8 cellular contexts compared by ENCODE assay signal in the genomic region with DNA sequence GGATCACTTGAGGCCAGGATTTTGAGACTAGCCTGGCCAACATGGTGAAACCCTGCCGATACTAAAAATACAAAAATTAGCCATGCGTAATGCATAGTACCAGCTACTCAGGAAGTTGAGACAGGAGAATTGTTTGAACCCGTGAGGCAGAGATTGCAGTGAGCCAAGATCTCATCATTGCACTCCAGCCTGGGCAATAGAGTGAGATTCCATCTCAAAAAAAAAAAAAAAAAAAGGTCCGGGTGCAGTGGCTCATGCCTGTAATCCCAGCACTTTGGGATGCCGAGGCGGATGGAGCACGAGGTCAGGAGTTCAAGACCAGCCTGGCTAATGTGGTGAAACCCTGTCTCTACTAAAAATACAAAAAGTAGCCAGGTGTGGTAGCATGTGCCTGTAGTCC. TPM values are rescaled to one million over a fixed set of nuclear protein-coding genes. Genes with fewer than 3 reads are reported as not detected.
A peak's percentile ranks its signal among the peaks of the same experiment; 100 is the strongest.
DNase-seq lines count a peak whose midpoint lies in the region; ATAC-seq and TF ChIP-seq lines count a peak whose summit lies in the region.
"Not testable (repeated sequence)": the region's sequence is repeated elsewhere in the genome, so short reads cannot be mapped to it uniquely, and the experiment has no call there.

No MANE protein-coding gene starts in this region.

- H3K36me3 ChIP-seq in GM23338 (ENCODE audit: insufficient read depth), result peaks cover 23% of the 10 kb centered on the region
- H3K36me3 ChIP-seq in OCI-LY3 (replicated peaks; ENCODE audit: low read depth, low read length), result peaks cover 22% of the 10 kb centered on the region
- H3K36me3 ChIP-seq in brain microvascular endothelial cell (replicated peaks), result peaks cover 14% of the 10 kb centered on the region
- H3K36me3 ChIP-seq in mesodermal cell (ENCODE audit: control insufficient read depth, insufficient read depth, low read length), result peaks cover 22% of the 10 kb centered on the region
- not testable (repeated sequence) for H3K36me3 ChIP-seq in skeletal muscle tissue (ENCODE audit: control insufficient read depth in 3 of 3, insufficient read depth in 3 of 3, low read length in 3 of 3)

- H3K4me3 ChIP-seq in AG04450 (ENCODE audit: low read depth, low read length) (peak overlapping the region; percentile 95), GM23338 (peak overlapping the region; percentile 85), OCI-LY3 (ENCODE audit: low read length) (peak overlapping the region; percentile 98), brain microvascular endothelial cell (ENCODE audit: low read depth, low read length) (peak overlapping the region; percentile 92), fibroblast of mammary gland (ENCODE audit: control insufficient read depth, low read depth, low read length) (peak overlapping the region; percentile 88), mesodermal cell (ENCODE audit: extremely low read depth, insufficient read depth, low read length, poor library complexity, severe bottlenecking) (peak overlapping the region; percentile 76), skeletal muscle tissue (ENCODE audit: low read length in 3 of 3) (peak overlapping the region; percentile 29 to 99 (median 92))

- POLR2A ChIA-PET in AG04450 (lab: Yijun Ruan, JAX), result interaction anchor here (0.7 to 1.2 kb wide), 4 partner anchors 81 to 243 kb away, joined by 3 to 6 read pairs (median 4); a partner anchor contains a TSS
- POLR2A ChIA-PET in activated CD8-positive, alpha-beta T cell treated with anti-CD3 and anti-CD28 coated beads for 36 hours (lab: Charles Lee), result interaction anchor here (1.1 kb wide), 2 partner anchors 12 to 91 kb away, joined by 3 to 4 read pairs; no protein-coding TSS in a partner anchor

- peaks cover 19% of the 10 kb centered on the region for H4K20me1 ChIP-seq in GM23338 (replicated peaks; ENCODE audit: insufficient read depth)
- peaks cover 30% of the 10 kb centered on the region for H4K20me1 ChIP-seq in OCI-LY3 (ENCODE audit: insufficient read depth, low read length)

- CTCF ChIA-PET in AG04450 (lab: Charles Lee), result not testable (repeated sequence)
- CTCF ChIA-PET in activated CD8-positive, alpha-beta T cell treated with anti-CD3 and anti-CD28 coated beads for 36 hours (lab: Charles Lee), result interaction anchor here (1.4 kb wide), 1 partner anchor 84 kb away, joined by 5 read pairs; no protein-coding TSS in a partner anchor

- not testable (repeated sequence) for H3K9me3 ChIP-seq in AG04450 (ENCODE audit: control insufficient read depth, insufficient read depth, low read length); OCI-LY3 (ENCODE audit: insufficient read depth, low read length); mesodermal cell (ENCODE audit: control insufficient read depth, low read length); skeletal muscle tissue (ENCODE audit: control insufficient read depth in 3 of 3, low read length in 3 of 3)

- not testable (repeated sequence) for ATAC-seq in GM23338; activated CD8-positive, alpha-beta T cell treated with anti-CD3 and anti-CD28 coated beads for 36 hours

- peaks cover 32% of the 10 kb centered on the region for H3K4me1 ChIP-seq in GM23338 (ENCODE audit: insufficient read depth)
- H3K4me1 ChIP-seq in OCI-LY3 (ENCODE audit: low read length), result peaks cover 27% of the 10 kb centered on the region
- H3K4me1 ChIP-seq in mesodermal cell (ENCODE audit: control insufficient read depth, insufficient read depth, low read length, poor library complexity, severe bottlenecking), result not testable (repeated sequence)
- H3K4me1 ChIP-seq in skeletal muscle tissue (ENCODE audit: control insufficient read depth in 3 of 3, insufficient read depth in 3 of 3, low read length in 3 of 3), result peaks cover 15 to 23% (median 19%) of the 10 kb centered on the region in 3 donors

- H3K27ac ChIP-seq in AG04450 (ENCODE audit: low read depth, low read length); brain microvascular endothelial cell; mesodermal cell (ENCODE audit: low read depth, low read length, severe bottlenecking): not testable (repeated sequence)
- H3K27ac ChIP-seq in GM23338 (ENCODE audit: low read depth), result 0 out of 2 replicates have a peak overlapping the region, but pooled peaks have one; percentile 14
- peak overlapping the region; percentile 86; the same call in 1 of the 2 replicates for H3K27ac ChIP-seq in OCI-LY3 (ENCODE audit: low read length)
- H3K27ac ChIP-seq in skeletal muscle tissue (ENCODE audit: low read depth, low read length), result peak overlapping the region; percentile 95

- 83 to 98% methylated on average over 5 of the region's 7 CpGs for WGBS in mesodermal cell (ENCODE audit: insufficient coverage in 2 of 2), 2 experiments

- H3K36me3 Mint-ChIP-seq in GM23338 (ENCODE audit: low read depth), result peaks cover 54% of the 10 kb centered on the region
- H3K36me3 Mint-ChIP-seq in activated CD8-positive, alpha-beta T cell treated with anti-CD3 and anti-CD28 coated beads for 36 hours (ENCODE audit: low read depth), result peaks cover 69% of the 10 kb centered on the region

- not testable (repeated sequence) for H3K9me3 Mint-ChIP-seq in GM23338; activated CD8-positive, alpha-beta T cell treated with anti-CD3 and anti-CD28 coated beads for 36 hours

- H3K4me2 ChIP-seq in GM23338, result peak overlapping the region; percentile 84
- H3K4me2 ChIP-seq in OCI-LY3 (ENCODE audit: low read length), result peak overlapping the region; percentile 65

- not testable (repeated sequence) for TF ChIP-seq CTCF in AG04450 (IDR thresholded peaks at IDR 0.05; ENCODE audit: low read depth, low read length); GM23338 (conservative IDR thresholded peaks at IDR 0.05; ENCODE audit: low read depth in 2 of 2); OCI-LY3 (IDR thresholded peaks at IDR 0.05; ENCODE audit: low read depth, low read length); activated CD8-positive, alpha-beta T cell treated with anti-CD3 and anti-CD28 coated beads for 36 hours (IDR thresholded peaks at IDR 0.05); brain microvascular endothelial cell (IDR thresholded peaks at IDR 0.05; ENCODE audit: low read depth, low read length, missing control alignments); fibroblast of mammary gland (conservative IDR thresholded peaks at IDR 0.05; ENCODE audit: control insufficient read depth, insufficient read depth, low read depth, low read length)

- intact Hi-C loops in activated CD8-positive, alpha-beta T cell treated with anti-CD3 and anti-CD28 coated beads for 36 hours (cut with micrococcal nuclease), result not testable (repeated sequence)

- in situ Hi-C loops in brain microvascular endothelial cell (cut with HindIII; ENCODE audit: low pct_ligation_motif_present, low sequenced_read_pairs), result not testable (repeated sequence)

- H3K4me3 Mint-ChIP-seq in GM23338, result peak overlapping the region; percentile 98
- peak overlapping the region; percentile 91 for H3K4me3 Mint-ChIP-seq in activated CD8-positive, alpha-beta T cell treated with anti-CD3 and anti-CD28 coated beads for 36 hours

- not testable (repeated sequence) for H3K27me3 ChIP-seq in AG04450 (ENCODE audit: control insufficient read depth, insufficient read depth, low read length); GM23338 (ENCODE audit: insufficient read depth); OCI-LY3 (ENCODE audit: low read depth, low read length); brain microvascular endothelial cell (replicated peaks); skeletal muscle tissue (ENCODE audit: control insufficient read depth in 3 of 3, insufficient read depth in 3 of 3, low read length in 3 of 3)

- not testable (repeated sequence) for H3F3A ChIP-seq in GM23338 (replicated peaks; ENCODE audit: low read depth)

- not testable (repeated sequence) for DNase-seq in AG04450 (ENCODE audit: low read depth, low spot score); GM23338 (ENCODE audit: low spot score); activated CD8-positive, alpha-beta T cell treated with anti-CD3 and anti-CD28 coated beads for 36 hours; brain microvascular endothelial cell; fibroblast of mammary gland (ENCODE audit: low read depth)

- not testable (repeated sequence) for H3K9me2 ChIP-seq in GM23338 (ENCODE audit: insufficient read depth)

- H3K79me2 ChIP-seq in GM23338 (replicated peaks; ENCODE audit: insufficient read depth) (peaks cover 95% of the 10 kb centered on the region), OCI-LY3 (ENCODE audit: low read length) (peaks cover 98% of the 10 kb centered on the region)

- peak overlapping the region; percentile 88; the same call in 1 of the 2 replicates for H3K9ac ChIP-seq in OCI-LY3 (ENCODE audit: low read length)
- H3K9ac ChIP-seq in skeletal muscle tissue (ENCODE audit: low read depth in 1 of 3, low read length in 3 of 3), result peak overlapping the region; percentile 14 to 98 (median 86)

- H3K4me1 Mint-ChIP-seq in GM23338, result peaks cover 27% of the 10 kb centered on the region
- peaks cover 46% of the 10 kb centered on the region for H3K4me1 Mint-ChIP-seq in activated CD8-positive, alpha-beta T cell treated with anti-CD3 and anti-CD28 coated beads for 36 hours (ENCODE audit: low read depth)

- H2AFZ ChIP-seq in GM23338; OCI-LY3 (ENCODE audit: low read depth, low read length): not testable (repeated sequence)

- H3K27ac Mint-ChIP-seq in GM23338; activated CD8-positive, alpha-beta T cell treated with anti-CD3 and anti-CD28 coated beads for 36 hours: not testable (repeated sequence)

- not testable (repeated sequence) for H3K27me3 Mint-ChIP-seq in GM23338 (ENCODE audit: insufficient read depth, low read depth, poor library complexity); activated CD8-positive, alpha-beta T cell treated with anti-CD3 and anti-CD28 coated beads for 36 hours

RNA-seq across cellular contexts. Expression of a gene that starts 2.2 kb away (rescaled TPM):
- 62.1 and 78.7 TPM in 2 replicates for polyA plus RNA-seq in AG04450 (2011; rRNA removed)
- polyA minus RNA-seq in AG04450 (2011; rRNA and poly(A)+ RNA removed), result 116 and 136 TPM in 2 replicates
- 559 and 593 TPM in 2 replicates for total RNA-seq in GM23338 (2014; rRNA removed; shearing (Covaris generic))
- 218 and 231 TPM in 2 replicates for polyA plus RNA-seq in GM23338 (2016; fragmentation: Nextera tagmentation; extraction: Ambion mirVana)
- 10 to 100 TPM; 74.3 to 81.3 TPM for total RNA-seq in activated CD8-positive, alpha-beta T cell treated with anti-CD3 and anti-CD28 coated beads for 36 hours
- polyA plus RNA-seq in mesodermal cell (2013, experiment 1 of 2), result 97.9 TPM
- polyA plus RNA-seq in mesodermal cell (2013, experiment 2 of 2), result 113 TPM
- total RNA-seq in skeletal muscle tissue, result 40.2 TPM
